ENCODE assay signal across 13 cellular contexts in the genomic region with DNA sequence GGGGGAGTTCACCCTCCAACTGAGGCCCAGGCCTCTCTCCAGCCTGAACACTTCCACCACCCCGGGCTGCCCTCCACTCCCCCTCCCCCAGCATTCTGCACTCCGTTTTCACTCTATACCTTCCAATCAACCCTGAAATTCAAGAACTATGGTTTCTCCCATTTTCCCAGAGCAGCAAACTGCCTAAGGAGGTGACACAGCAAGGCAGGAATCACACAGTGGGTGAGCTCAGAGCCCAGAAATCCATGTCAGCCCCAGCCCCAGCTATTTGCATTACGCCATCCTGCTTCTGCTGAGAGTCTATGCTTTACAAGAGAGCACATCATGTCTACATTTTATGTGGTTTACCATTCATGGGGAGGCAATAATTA. TPM values are rescaled to one million over a fixed set of nuclear protein-coding genes. Genes with fewer than 3 reads are reported as not detected.
A peak's percentile ranks its signal among the peaks of the same experiment; 100 is the strongest.
DNase-seq lines count a peak whose midpoint lies in the region; ATAC-seq and TF ChIP-seq lines count a peak whose summit lies in the region.
"Had no signal": no experiment of that assay in that cellular context is flagged by ENCODE, and none has a peak within 500 bp of the region (broad histone marks: within the 10 kb centered on the region; RNA-seq: fewer than 3 reads in every experiment).

No MANE protein-coding gene starts in this region.

- no peak for ATAC-seq in GM18867 (IDR thresholded peaks at IDR 0.05; ENCODE audit: unreplicated experiment)

- H3K79me2 ChIP-seq in mammary epithelial cell (ENCODE audit: insufficient read depth, low read length), result no peaks in the 10 kb centered on the region

- H3K4me1 ChIP-seq in mammary epithelial cell (ENCODE audit: insufficient read depth, low read length), result peaks cover 8% of the 10 kb centered on the region
- peaks cover 2% of the 10 kb centered on the region for H3K4me1 ChIP-seq in iPS-15b (ENCODE audit: control insufficient read depth, insufficient read depth, low read length)
- H3K4me1 ChIP-seq in ascending aorta, result no peaks in the 10 kb centered on the region

- POLR2A ChIA-PET in MCF 10A (lab: Yijun Ruan, JAX), result interaction anchor here (0.7 to 1.2 kb wide), 4 partner anchors 11 to 317 kb away, joined by 3 to 7 read pairs (median 3); a partner anchor contains a TSS

- H3K4me2 ChIP-seq in mammary epithelial cell (ENCODE audit: insufficient read depth, low read depth, low read length), result peak overlapping the region; percentile 90

- intact Hi-C loops in mammary epithelial cell (cut with micrococcal nuclease), result loop anchor here (1.0 to 10.0 kb wide), 5 partner anchors 57 to 712 kb away; no protein-coding TSS in a partner anchor
- intact Hi-C loops in MCF 10A (cut with micrococcal nuclease), result loop anchor here (1.0 to 10.0 kb wide), 4 partner anchors 201 to 692 kb away; a partner anchor contains a TSS
- intact Hi-C loops in ascending aorta (cut with DNase I), result loop anchor here (5.0 kb wide), 1 partner anchor 319 kb away; no protein-coding TSS in a partner anchor

- no peak overlapping the region for H3K27ac Mint-ChIP-seq in MCF 10A (ENCODE audit: low read depth, unreplicated experiment)
- H3K27ac Mint-ChIP-seq: activated naive CD4-positive, alpha-beta T cell treated with anti-CD3 and anti-CD28 coated beads, Interleukin-2, amount 10 ng/mL, durations not matched to agents 7 days and 5 days had no signal

- H3K4me3 ChIP-seq in mammary epithelial cell (replicated peaks in 1 of 3; ENCODE audit: insufficient read depth in 1 of 3, low read depth in 2 of 3, low read length in 3 of 3), result no peak overlapping the region
- H3K4me3 ChIP-seq in astrocyte of the cerebellum (ENCODE audit: low read depth, low read length), result no peak overlapping the region
- H3K4me3 ChIP-seq in iPS-15b (ENCODE audit: low read depth, low read length), result peak overlapping the region; percentile 83
- no peak overlapping the region for H3K4me3 ChIP-seq in ascending aorta

- no peak overlapping the region for H2AFZ ChIP-seq in mammary epithelial cell (ENCODE audit: low read depth, low read length)

- no peaks in the 10 kb centered on the region for H3K36me3 ChIP-seq in mammary epithelial cell (ENCODE audit: insufficient read depth, low read length)
- H3K36me3 ChIP-seq in iPS-15b (ENCODE audit: control insufficient read depth, insufficient read depth, low read length), result no peaks in the 10 kb centered on the region
- no peaks in the 10 kb centered on the region for H3K36me3 ChIP-seq in ascending aorta

- H3K36me3 Mint-ChIP-seq in MCF 10A (ENCODE audit: insufficient read depth, unreplicated experiment), result no peaks in the 10 kb centered on the region

- no peaks in the 10 kb centered on the region for H4K20me1 ChIP-seq in mammary epithelial cell (ENCODE audit: insufficient read depth, low read length)

- H3K9me3 Mint-ChIP-seq in MCF 10A (ENCODE audit: unreplicated experiment), result no peaks in the 10 kb centered on the region
- H3K9me3 Mint-ChIP-seq: activated naive CD4-positive, alpha-beta T cell treated with anti-CD3 and anti-CD28 coated beads, Interleukin-2, amount 10 ng/mL, durations not matched to agents 7 days and 5 days had no signal

- no peak overlapping the region for H3K4me3 Mint-ChIP-seq in MCF 10A (ENCODE audit: unreplicated experiment)
- H3K4me3 Mint-ChIP-seq: activated naive CD4-positive, alpha-beta T cell treated with anti-CD3 and anti-CD28 coated beads, Interleukin-2, amount 10 ng/mL, durations not matched to agents 7 days and 5 days had no signal

- no peak overlapping the region for H3K9ac ChIP-seq in mammary epithelial cell (ENCODE audit: insufficient read depth, low read length)
- no peak overlapping the region for H3K9ac ChIP-seq in iPS-15b (ENCODE audit: low read depth, low read length)

- TF ChIP-seq CTCF in mammary epithelial cell (conservative IDR thresholded peaks at IDR 0.05 in 1 of 2, IDR thresholded peaks at IDR 0.05 in 1 of 2; ENCODE audit: extremely low read depth in 1 of 2, insufficient read depth in 1 of 2, low read depth in 1 of 2, low read length in 2 of 2), result no peak
- TF ChIP-seq CTCF in MCF 10A (IDR thresholded peaks at IDR 0.05; ENCODE audit: unreplicated experiment), result no peak
- no peak for TF ChIP-seq CTCF in astrocyte of the cerebellum (IDR thresholded peaks at IDR 0.05; ENCODE audit: low read depth, low read length, missing control alignments)
- no peak for TF ChIP-seq CTCF in ascending aorta (IDR thresholded peaks at IDR 0.05)

- no peak for DNase-seq in mammary epithelial cell
- DNase-seq in MCF 10A (ENCODE audit: unreplicated experiment), result no peak
- peak; percentile 37 for DNase-seq in astrocyte of the cerebellum (ENCODE audit: low read depth)
- DNase-seq in NCI-H748 (lab: John Stamatoyannopoulos, UW; ENCODE audit: unreplicated experiment), result no peak
- DNase-seq in ascending aorta (ENCODE audit: low spot score in 2 of 2), result no peak
- DNase-seq in KBM-7, result no peak
- DNase-seq: activated naive CD4-positive, alpha-beta T cell treated with anti-CD3 and anti-CD28 coated beads, Interleukin-2, amount 10 ng/mL, durations not matched to agents 7 days and 5 days; dorsolateral prefrontal cortex; hippocampal formation; NCI-H2029; T-helper 2 cell had no signal

- in situ Hi-C loops in mammary epithelial cell (cut with MboI; ENCODE audit: low sequenced_read_pairs in 2 of 2), result loop anchor here in 1 of 2 donors (5.0 kb wide), 1 partner anchor 319 kb away; no protein-coding TSS in a partner anchor
- in situ Hi-C loops in astrocyte of the cerebellum (cut with HindIII; ENCODE audit: low sequenced_read_pairs), result no loop called here
- in situ Hi-C loops in KBM-7 (cut with MboI; ENCODE audit: low pct_unique_long_range_greater_than_20kb, low sequenced_read_pairs), result loop anchor here (25.0 kb wide), 1 partner anchor 324 kb away; no protein-coding TSS in a partner anchor

- H3K9me3 ChIP-seq in mammary epithelial cell (replicated peaks; ENCODE audit: insufficient read depth, low read length), result no peaks in the 10 kb centered on the region
- H3K9me3 ChIP-seq in iPS-15b (ENCODE audit: control insufficient read depth, insufficient read depth, low read length), result no peaks in the 10 kb centered on the region
- no peaks in the 10 kb centered on the region for H3K9me3 ChIP-seq in ascending aorta

- H3K27ac ChIP-seq in mammary epithelial cell (ENCODE audit: insufficient read depth, low read depth, low read length) (no peak overlapping the region), ascending aorta (no peak overlapping the region)
- H3K27ac ChIP-seq: dorsolateral prefrontal cortex had no signal

- WGBS in mammary epithelial cell (ENCODE audit: low coverage, missing lambda C conversion rate), result 50% methylated on average over 3 of the region's 3 CpGs

- dilution Hi-C loops in mammary epithelial cell (cut with HindIII; ENCODE audit: low sequenced_read_pairs), result no loop called here

- CTCF ChIA-PET in mammary epithelial cell (lab: Charles Lee; ENCODE audit: low non-redundant PET) (interaction anchor here (0.6 to 0.7 kb wide), 2 partner anchors 58 to 1295 kb away, joined by 3 read pairs; no protein-coding TSS in a partner anchor), MCF 10A (lab: Yijun Ruan, JAX) (interaction anchor here (0.6 to 3.7 kb wide), 15 partner anchors 10 to 410 kb away, joined by 3 to 34 read pairs (median 3); no protein-coding TSS in a partner anchor)

- no TSS peak for BruUV-seq in mammary epithelial cell (replicated peaks; lab: Mats Ljungman, UMichigan)
- BruUV-seq in MCF 10A (replicated peaks; lab: Mats Ljungman, UMichigan), result no TSS peak

- peaks cover 20% of the 10 kb centered on the region for H3K4me1 Mint-ChIP-seq in MCF 10A (ENCODE audit: insufficient read depth, unreplicated experiment)
- H3K4me1 Mint-ChIP-seq: activated naive CD4-positive, alpha-beta T cell treated with anti-CD3 and anti-CD28 coated beads, Interleukin-2, amount 10 ng/mL, durations not matched to agents 7 days and 5 days had no signal

- peaks cover 19% of the 10 kb centered on the region for H3K27me3 Mint-ChIP-seq in MCF 10A (ENCODE audit: insufficient read depth, unreplicated experiment)

- peaks cover 7% of the 10 kb centered on the region for H3K27me3 ChIP-seq in mammary epithelial cell (ENCODE audit: insufficient read depth, low read length)
- H3K27me3 ChIP-seq in iPS-15b (ENCODE audit: control insufficient read depth, insufficient read depth, low read length), result peaks cover 76% of the 10 kb centered on the region
- H3K27me3 ChIP-seq in ascending aorta, result peaks cover 9% of the 10 kb centered on the region

RNA-seq across cellular contexts. Expression of a gene that starts 12.0 kb away (rescaled TPM):
- 1 to 10 TPM; 2.0 to 3.3 TPM for total RNA-seq in mammary epithelial cell
- polyA plus RNA-seq in mammary epithelial cell, result 3.9 TPM
- polyA minus RNA-seq in mammary epithelial cell, result 0.36 TPM
- 4.8 and 5.6 TPM in 2 replicates for total RNA-seq in MCF 10A (2022)
- not detected for total RNA-seq in ascending aorta
